In genomic region chr13:21100211-21100610, GRCh38 we compare ENCODE assay signal across 27 cellular contexts. TPM values are rescaled to one million over a fixed set of nuclear protein-coding genes. Genes with fewer than 3 reads are reported as not detected.
"Had no signal": no experiment of that assay in that cellular context is flagged by ENCODE, and none has a peak within 500 bp of the region (broad histone marks: within the 10 kb centered on the region; RNA-seq: fewer than 3 reads in every experiment).

No MANE protein-coding gene starts in this region.

- H3K27ac ChIP-seq: neural progenitor cell, pancreas, prostate gland, skin epidermis, spleen, suprapubic skin, testis, tibial artery, transverse colon, upper lobe of right lung, uterus had no signal

- H2AFZ ChIP-seq: neural progenitor cell had no signal

- H3K36me3 ChIP-seq: neural progenitor cell, pancreas, prostate gland, spleen, suprapubic skin, tibial artery, transverse colon, upper lobe of right lung, uterus had no signal

- H3K9ac ChIP-seq: neural progenitor cell had no signal

- H3K4me3 ChIP-seq: neural progenitor cell, pancreas, prostate gland, skin epidermis, smooth muscle cell, spleen, suprapubic skin, testis, tibial artery, transverse colon, upper lobe of right lung, uterus had no signal

- H3K27me3 ChIP-seq: neural progenitor cell, pancreas, spleen, suprapubic skin, testis, tibial artery, transverse colon, upper lobe of right lung, uterus had no signal

- H3K4me1 ChIP-seq: neural progenitor cell, pancreas, prostate gland, spleen, suprapubic skin, testis, tibial artery, transverse colon, upper lobe of right lung, uterus had no signal

- DNase-seq: naive thymus-derived CD4-positive, alpha-beta T cell; natural killer cell; occipital lobe; pancreas; right cardiac atrium; spleen; stimulated activated CD4-positive, alpha-beta T cell treated with anti-CD3 and anti-CD28 coated beads, Interleukin-12 subunit alpha, Interleukin-12 subunit beta, amount 100 ng/mL, for 4 hours; stimulated activated CD4-positive, alpha-beta T cell treated with anti-CD3 and anti-CD28 coated beads, Interleukin-1b, Interleukin-23, amount 100 ng/mL, for 48 hours; stimulated activated CD4-positive, alpha-beta T cell treated with anti-CD3 and anti-CD28 coated beads, Interleukin-4, amount 100 ng/mL, for 1 hour; stimulated activated CD4-positive, alpha-beta T cell treated with anti-CD3 and anti-CD28 coated beads, Interleukin-4, amount 100 ng/mL, for 4 hours; stimulated activated CD8-positive, alpha-beta memory T cell treated with anti-CD3 and anti-CD28 coated beads, Interleukin-4, amount 100 ng/mL, for 48 hours; stimulated activated naive CD4-positive, alpha-beta T cell; stimulated activated naive CD8-positive, alpha-beta T cell treated with anti-CD3 and anti-CD28 coated beads, Interleukin-15, amount 100 ng/mL, for 72 hours; stimulated activated naive CD8-positive, alpha-beta T cell treated with anti-CD3 and anti-CD28 coated beads, Interleukin-15, Interleukin-2, amounts not matched to agents 100 U/mL and 50 U/mL, for 24 hours; substantia nigra; testis; tibial artery; transverse colon; upper lobe of right lung; uterus had no signal

- ATAC-seq: naive thymus-derived CD4-positive, alpha-beta T cell; natural killer cell; pancreas; right cardiac atrium; sciatic nerve; stimulated activated memory B cell treated with anti-CD40 and anti-IgM and Interleukin-4, amounts not matched to agents 10 μg/mL and 1 μg/mL and 100 μg/mL, for 72 hours; stimulated activated naive CD8-positive, alpha-beta T cell treated with anti-CD3 and anti-CD28 coated beads, Interleukin-15, amount 100 ng/mL, for 72 hours; stimulated activated naive CD8-positive, alpha-beta T cell treated with anti-CD3 and anti-CD28 coated beads, Interleukin-15, Interleukin-2, amounts not matched to agents 100 U/mL and 50 U/mL, for 24 hours; upper lobe of right lung had no signal

- H3K9me3 ChIP-seq: pancreas, prostate gland, suprapubic skin, testis, tibial artery, transverse colon, upper lobe of right lung, uterus had no signal

- H3K4me2 ChIP-seq: neural progenitor cell, smooth muscle cell had no signal

RNA-seq across cellular contexts. Expression of gene LATS2, which starts 38.8 kb away (rescaled TPM):
- polyA plus RNA-seq: naive thymus-derived CD4-positive, alpha-beta T cell had no signal
